ENCODE assay signal across 8 cellular contexts in genomic region chr17:17235212-17236174, GRCh38.
A peak's percentile ranks its signal among the peaks of the same experiment; 100 is the strongest.
DNase-seq lines count a peak whose midpoint lies in the region; ATAC-seq and TF ChIP-seq lines count a peak whose summit lies in the region.

No MANE protein-coding gene starts in this region.

- H3K4me3 Mint-ChIP-seq in activated naive CD4-positive, alpha-beta T cell treated with anti-CD3 and anti-CD28 coated beads, Interleukin-2, amount 10 ng/mL, durations not matched to agents 7 days and 5 days = peak overlapping the region; percentile 91

- no peak overlapping the region for H3K27ac ChIP-seq in WERI-Rb-1

- CTCF ChIA-PET in activated naive CD4-positive, alpha-beta T cell treated with anti-CD3 and anti-CD28 coated beads, Interleukin-2, amount 10 ng/mL, durations not matched to agents 7 days and 5 days (lab: Charles Lee) = interaction anchor here (0.9 to 1.1 kb wide), 2 partner anchors 15 to 93 kb away, joined by 3 read pairs; no protein-coding TSS in a partner anchor

- H3K4me1 Mint-ChIP-seq in activated naive CD4-positive, alpha-beta T cell treated with anti-CD3 and anti-CD28 coated beads, Interleukin-2, amount 10 ng/mL, durations not matched to agents 7 days and 5 days = peaks cover 47% of the 10 kb centered on the region

- H3K36me3 Mint-ChIP-seq in activated naive CD4-positive, alpha-beta T cell treated with anti-CD3 and anti-CD28 coated beads, Interleukin-2, amount 10 ng/mL, durations not matched to agents 7 days and 5 days = peaks cover 23% of the 10 kb centered on the region

- peak overlapping the region; percentile 89; the same call in 1 of the 2 replicates for H3K4me3 ChIP-seq in WERI-Rb-1 (ENCODE audit: low read depth, low read length)

- H3K36me3 ChIP-seq in WERI-Rb-1 = peaks cover 25% of the 10 kb centered on the region

- H3K9me3 Mint-ChIP-seq in activated naive CD4-positive, alpha-beta T cell treated with anti-CD3 and anti-CD28 coated beads, Interleukin-2, amount 10 ng/mL, durations not matched to agents 7 days and 5 days = no peaks in the 10 kb centered on the region

- no peaks in the 10 kb centered on the region for H3K9me3 ChIP-seq in WERI-Rb-1 (ENCODE audit: severe bottlenecking)

- no peak for TF ChIP-seq CTCF in WERI-Rb-1 (IDR thresholded peaks at IDR 0.05; ENCODE audit: low read depth, low read length)

- ATAC-seq in GM18502 (IDR thresholded peaks at IDR 0.05; ENCODE audit: poor library complexity, unreplicated experiment) = no peak

- no peaks in the 10 kb centered on the region for H3K27me3 ChIP-seq in WERI-Rb-1 (ENCODE audit: insufficient read depth, low read depth, severe bottlenecking)

- peak; percentile 38 for DNase-seq in activated naive CD4-positive, alpha-beta T cell treated with anti-CD3 and anti-CD28 coated beads, Interleukin-2, amount 10 ng/mL, durations not matched to agents 7 days and 5 days
- DNase-seq in activated naive CD4-positive, alpha-beta T cell treated with Interleukin-2 at 50 U/mL for 16 hours = no peak
- DNase-seq in WERI-Rb-1 = no peak
- DNase-seq in glomerular visceral epithelial cell (ENCODE audit: extremely low spot score) = peak; percentile 82
- peak; percentile 18 for DNase-seq in retina
- no peak for DNase-seq in hepatic stellate cell (ENCODE audit: low spot score)
- no peak for DNase-seq in HPDE6-E6E7 (ENCODE audit: extremely low spot score)

- H3K27ac Mint-ChIP-seq in activated naive CD4-positive, alpha-beta T cell treated with anti-CD3 and anti-CD28 coated beads, Interleukin-2, amount 10 ng/mL, durations not matched to agents 7 days and 5 days = peak overlapping the region; percentile 94

- H3K27me3 Mint-ChIP-seq in activated naive CD4-positive, alpha-beta T cell treated with anti-CD3 and anti-CD28 coated beads, Interleukin-2, amount 10 ng/mL, durations not matched to agents 7 days and 5 days = peaks cover 13% of the 10 kb centered on the region

Comparison
In these comparisons a context has a peak if more than half of its experiments do, and no peak if none do; other contexts are left out.
1. DNase-seq: peak in activated naive CD4-positive, alpha-beta T cell treated with anti-CD3 and anti-CD28 coated beads, Interleukin-2, amount 10 ng/mL, durations not matched to agents 7 days and 5 days (single experiment), glomerular visceral epithelial cell (single experiment) and retina (single experiment); none in activated naive CD4-positive, alpha-beta T cell treated with Interleukin-2 at 50 U/mL for 16 hours (single experiment), WERI-Rb-1 (single experiment), hepatic stellate cell (single experiment) and HPDE6-E6E7 (single experiment).